In genomic region chr7:10677211-10677610, GRCh38 we compare ENCODE assay signal across 21 cellular contexts.
"Had no signal": no experiment of that assay in that cellular context is flagged by ENCODE, and none has a peak within 500 bp of the region (broad histone marks: within the 10 kb centered on the region; RNA-seq: fewer than 3 reads in every experiment).

No MANE protein-coding gene starts in this region.

- H3K36me3 ChIP-seq: breast epithelium, suprapubic skin, tibial artery, upper lobe of right lung had no signal

- H3K27ac ChIP-seq: breast epithelium, coronary artery, dorsolateral prefrontal cortex, suprapubic skin, tibial artery, upper lobe of right lung had no signal

- H3K4me3 ChIP-seq: breast epithelium, coronary artery, dorsolateral prefrontal cortex, mucosa of descending colon, suprapubic skin, tibial artery, upper lobe of right lung had no signal

- H3K27me3 ChIP-seq: breast epithelium, suprapubic skin, tibial artery, upper lobe of right lung had no signal

- DNase-seq: activated CD4-positive, alpha-beta T cell treated with anti-CD3 and anti-CD28 coated beads for 36 hours; activated CD4-positive, CD25-positive, alpha-beta regulatory T cell; activated CD8-positive, alpha-beta memory T cell treated with anti-CD3 and anti-CD28 coated beads, Interleukin-2, amount 10 ng/mL, durations not matched to agents 7 days and 5 days; activated CD8-positive, alpha-beta T cell treated with anti-CD3 and anti-CD28 coated beads, Interleukin-2, amount 10 ng/mL, durations not matched to agents 7 days and 5 days; activated naive CD4-positive, alpha-beta T cell; activated T-cell treated with anti-CD3 and anti-CD28 coated beads, Interleukin-2, amount 50 U/mL, for 72 hours; effector memory CD4-positive, alpha-beta T cell; glutamatergic neuron; islet precursor cell; left ventricle myocardium superior; mucosa of descending colon; right cardiac atrium; stimulated activated CD4-positive, alpha-beta T cell treated with anti-CD3 and anti-CD28 coated beads, Interleukin-15, amount 100 ng/mL, for 24 hours; stimulated activated CD4-positive, alpha-beta T cell treated with anti-CD3 and anti-CD28 coated beads, Interleukin-2, amount 100 ng/mL, for 24 hours; stimulated activated naive B cell treated with anti-CD40 and anti-IgM and Interleukin-4, amounts not matched to agents 10 μg/mL and 1 μg/mL and 100 μg/mL, for 72 hours; tibial artery; upper lobe of right lung had no signal

- H3K9me3 ChIP-seq: breast epithelium, suprapubic skin, tibial artery, upper lobe of right lung had no signal

- H3K4me1 ChIP-seq: breast epithelium, suprapubic skin, tibial artery, upper lobe of right lung had no signal
